Comparison of ENCODE assay signal across 24 cellular contexts in genomic region chr12:104374806-104375205, GRCh38.
DNase-seq lines count a peak whose midpoint lies in the region; ATAC-seq, FAIRE-seq and TF ChIP-seq lines count a peak whose summit lies in the region.
"Had no signal": no experiment of that assay in that cellular context is flagged by ENCODE, and none has a peak within 500 bp of the region (broad histone marks: within the 10 kb centered on the region; RNA-seq: fewer than 3 reads in every experiment).

No MANE protein-coding gene starts in this region.

- peaks cover 4% of the 10 kb centered on the region for H3K27me3 Mint-ChIP-seq in activated CD8-positive, alpha-beta memory T cell treated with anti-CD3 and anti-CD28 coated beads, Interleukin-2, amount 10 ng/mL, durations not matched to agents 7 days and 5 days
- H3K27me3 Mint-ChIP-seq in activated CD4-positive, alpha-beta T cell treated with anti-CD3 and anti-CD28 coated beads, Interleukin-2, amount 10 ng/mL, durations not matched to agents 24 days and 14 days = peaks cover 4% of the 10 kb centered on the region
- H3K27me3 Mint-ChIP-seq: B cell had no signal

- no peak overlapping the region for H2BK5ac ChIP-seq in H1 (ENCODE audit: low read depth, low read length)
- no peak overlapping the region for H2BK5ac ChIP-seq in mesenchymal stem cell (ENCODE audit: low read depth, low read length, poor library complexity, severe bottlenecking)

- H2BK15ac ChIP-seq in H1 (ENCODE audit: low read length) (no peak overlapping the region), mesenchymal stem cell (ENCODE audit: low read depth, poor library complexity, severe bottlenecking) (no peak overlapping the region)

- no peak for FAIRE-seq in H1 (lab: Jason Lieb, UNC)
- FAIRE-seq: A204.1, GM12878, GM19239, H54 had no signal

- no peaks in the 10 kb centered on the region for H4K20me1 ChIP-seq in PC-3 (ENCODE audit: low read length)
- no peaks in the 10 kb centered on the region for H4K20me1 ChIP-seq in H1 (replicated peaks in 1 of 2; ENCODE audit: control insufficient read depth in 1 of 2, insufficient read depth in 2 of 2, low read length in 2 of 2)
- H4K20me1 ChIP-seq: BLaER1 had no signal

- H2BK12ac ChIP-seq in H1 (ENCODE audit: low read depth, low read length) = peak overlapping the region; percentile 77; the same call in 1 of the 2 replicates
- H2BK12ac ChIP-seq in mesenchymal stem cell (ENCODE audit: low read length in 2 of 2) = no peak overlapping the region

- H4K91ac ChIP-seq in H1 (replicated peaks; ENCODE audit: insufficient read length, low read length) (no peak overlapping the region), mesenchymal stem cell (ENCODE audit: low read length) (no peak overlapping the region)

- H3K4me3 Mint-ChIP-seq in activated CD8-positive, alpha-beta memory T cell treated with anti-CD3 and anti-CD28 coated beads, Interleukin-2, amount 10 ng/mL, durations not matched to agents 7 days and 5 days = no peak overlapping the region
- no peak overlapping the region for H3K4me3 Mint-ChIP-seq in activated CD4-positive, alpha-beta T cell treated with anti-CD3 and anti-CD28 coated beads, Interleukin-2, amount 10 ng/mL, durations not matched to agents 24 days and 14 days
- H3K4me3 Mint-ChIP-seq: B cell; CD4-positive, CD25-positive, alpha-beta regulatory T cell; CD8-positive, alpha-beta T cell; GM23338 had no signal

- no peaks in the 10 kb centered on the region for H3K9me2 ChIP-seq in PC-3 (replicated peaks; ENCODE audit: low read length)

- H2BK120ac ChIP-seq in H1 (replicated peaks; ENCODE audit: low read depth, low read length) (no peak overlapping the region), mesenchymal stem cell (ENCODE audit: low read depth, low read length) (no peak overlapping the region)

- peaks cover under 1% of the 10 kb centered on the region; the same call in 1 of the 2 replicates for H3K36me3 ChIP-seq in PC-3 (ENCODE audit: low read depth, low read length)
- no peaks in the 10 kb centered on the region for H3K36me3 ChIP-seq in H1 (ENCODE audit: control insufficient read depth in 2 of 4, insufficient read depth in 4 of 4, low read length in 3 of 4)
- no peaks in the 10 kb centered on the region for H3K36me3 ChIP-seq in mesenchymal stem cell (ENCODE audit: control insufficient read depth in 1 of 2, insufficient read depth in 2 of 2, low read depth in 1 of 2, low read length in 2 of 2)
- H3K36me3 ChIP-seq: BLaER1, HAP-1 had no signal

- no peak overlapping the region for H3K4ac ChIP-seq in H1 (replicated peaks; ENCODE audit: insufficient read length, low read depth, low read length)
- H3K4ac ChIP-seq in mesenchymal stem cell (ENCODE audit: low read depth in 1 of 2, low read length in 2 of 2) = no peak overlapping the region

- H3K4me3 ChIP-seq in PC-3 (ENCODE audit: low read length) = no peak overlapping the region
- no peak overlapping the region for H3K4me3 ChIP-seq in H1 (ENCODE audit: extremely low read depth in 1 of 4, insufficient read depth in 2 of 4, low read depth in 3 of 4, low read length in 4 of 4)
- H3K4me3 ChIP-seq in mesenchymal stem cell (ENCODE audit: insufficient read depth in 1 of 2, low read depth in 1 of 2, low read length in 2 of 2) = no peak overlapping the region
- H3K4me3 ChIP-seq: BLaER1, GM12878, GM23338, HAP-1 had no signal

- no peak for ATAC-seq in activated CD8-positive, alpha-beta memory T cell treated with anti-CD3 and anti-CD28 coated beads, Interleukin-2, amount 10 ng/mL, durations not matched to agents 7 days and 5 days
- no peak for ATAC-seq in PC-3
- ATAC-seq in HG03378 (IDR thresholded peaks at IDR 0.05; ENCODE audit: unreplicated experiment) = no peak
- ATAC-seq: CD8-positive, alpha-beta T cell; GM12878; GM23338 had no signal

- TF ChIP-seq RAD21 in H1 (IDR thresholded peaks at IDR 0.05 in 1 of 2, conservative IDR thresholded peaks at IDR 0.05 in 1 of 2; ENCODE audit: low read depth in 2 of 2, low read length in 2 of 2) = no peak

- peak overlapping the region; percentile 42; the same call in 1 of the 2 replicates for H3K4me2 ChIP-seq in PC-3 (ENCODE audit: low read length)
- no peak overlapping the region for H3K4me2 ChIP-seq in H1 (ENCODE audit: insufficient read depth in 1 of 2, low read depth in 2 of 2, low read length in 2 of 2)
- no peak overlapping the region for H3K4me2 ChIP-seq in mesenchymal stem cell (ENCODE audit: low read length, poor library complexity, severe bottlenecking)
- H3K4me2 ChIP-seq: BLaER1, GM23338 had no signal

- H3K79me2 ChIP-seq in PC-3 (ENCODE audit: low read length) = no peaks in the 10 kb centered on the region
- H3K79me2 ChIP-seq in H1 (ENCODE audit: control insufficient read depth in 1 of 2, insufficient read depth in 2 of 2, low read length in 2 of 2) = no peaks in the 10 kb centered on the region

- H3K9me3 ChIP-seq in PC-3 (ENCODE audit: low read length) (no peaks in the 10 kb centered on the region), H1 (ENCODE audit: insufficient read depth in 2 of 2, low read depth in 1 of 2, low read length in 1 of 2) (peaks cover 2 to 4% of the 10 kb centered on the region in 2 experiments), mesenchymal stem cell (ENCODE audit: control insufficient read depth, low read length) (peaks cover 2% of the 10 kb centered on the region)
- H3K9me3 ChIP-seq: Caco-2 had no signal

- H3K23ac ChIP-seq in H1 (ENCODE audit: insufficient read length) (no peak overlapping the region), mesenchymal stem cell (ENCODE audit: low read length in 2 of 2) (no peak overlapping the region)

- CTCF ChIA-PET in activated CD8-positive, alpha-beta memory T cell treated with anti-CD3 and anti-CD28 coated beads, Interleukin-2, amount 10 ng/mL, durations not matched to agents 7 days and 5 days (lab: Charles Lee) = interaction anchor here (1.1 kb wide), 1 partner anchor 583 kb away, joined by 3 read pairs; the partner anchor contains the start of gene SLC41A2
- CTCF ChIA-PET in PC-3 (lab: Charles Lee) (no interaction called here), H1 (lab: Charles Lee; ENCODE audit: partially characterized antibody) (interaction anchor here (1.0 to 1.3 kb wide), 2 partner anchors 11 to 17 kb away, joined by 3 read pairs; no protein-coding TSS in a partner anchor)

- H3K4me1 ChIP-seq in PC-3 (ENCODE audit: insufficient read depth, low read length) (peaks cover 72% of the 10 kb centered on the region), H1 (replicated peaks in 1 of 4; ENCODE audit: control insufficient read depth in 3 of 4, insufficient read depth in 4 of 4, low read length in 3 of 4) (peaks cover 6 to 19% (median 14%) of the 10 kb centered on the region in 4 experiments; a peak in 6 of 7 replicates), mesenchymal stem cell (ENCODE audit: control insufficient read depth, insufficient read depth, low read depth, low read length) (peaks cover 6% of the 10 kb centered on the region)
- H3K4me1 ChIP-seq: Caco-2, HAP-1 had no signal

- H4K8ac ChIP-seq in H1 (ENCODE audit: extremely low read depth, insufficient read depth, low read length) = no peak overlapping the region
- H4K8ac ChIP-seq in mesenchymal stem cell (ENCODE audit: low read length) = peak overlapping the region; percentile 65

- H3K27ac Mint-ChIP-seq in activated CD8-positive, alpha-beta memory T cell treated with anti-CD3 and anti-CD28 coated beads, Interleukin-2, amount 10 ng/mL, durations not matched to agents 7 days and 5 days = no peak overlapping the region
- H3K27ac Mint-ChIP-seq in activated CD4-positive, alpha-beta T cell treated with anti-CD3 and anti-CD28 coated beads, Interleukin-2, amount 10 ng/mL, durations not matched to agents 24 days and 14 days = no peak overlapping the region
- H3K27ac Mint-ChIP-seq: B cell; CD4-positive, CD25-positive, alpha-beta regulatory T cell; CD8-positive, alpha-beta T cell; GM23338 had no signal

- H3K79me1 ChIP-seq in H1 (ENCODE audit: low read depth, low read length) (no peaks in the 10 kb centered on the region), mesenchymal stem cell (replicated peaks; ENCODE audit: low read length, poor library complexity, severe bottlenecking) (no peaks in the 10 kb centered on the region)

- H3K56ac ChIP-seq in H1 (replicated peaks; ENCODE audit: insufficient read length, low read depth, low read length) = no peak overlapping the region

- 0 out of 2 replicates have a peak overlapping the region, but pooled peaks have one; percentile 10 for H2AK5ac ChIP-seq in H1 (ENCODE audit: low read depth, low read length)
- H2AK5ac ChIP-seq in mesenchymal stem cell (ENCODE audit: low read length, severe bottlenecking) = no peak overlapping the region

- DNase-seq in activated CD8-positive, alpha-beta memory T cell treated with anti-CD3 and anti-CD28 coated beads, Interleukin-2, amount 10 ng/mL, durations not matched to agents 7 days and 5 days = peak; percentile 30
- DNase-seq in activated CD8-positive, alpha-beta memory T cell treated with anti-CD3 and anti-CD28 coated beads, Interleukin-2, amount 50 U/mL, for 4 hours = no peak
- no peak for DNase-seq in PC-3
- no peak for DNase-seq in H1 (ENCODE audit: low read depth in 1 of 2, low spot score in 2 of 2)
- no peak for DNase-seq in mesenchymal stem cell
- DNase-seq in foreskin melanocyte = no peak
- DNase-seq in activated CD4-positive, alpha-beta T cell treated with anti-CD3 and anti-CD28 coated beads, Interleukin-2, amount 10 ng/mL, durations not matched to agents 24 days and 14 days = no peak
- DNase-seq: Caco-2; CD4-positive, CD25-positive, alpha-beta regulatory T cell; CD8-positive, alpha-beta T cell; DMS153; DND-41; GDM1 had no signal

- H3K4me1 Mint-ChIP-seq in activated CD8-positive, alpha-beta memory T cell treated with anti-CD3 and anti-CD28 coated beads, Interleukin-2, amount 10 ng/mL, durations not matched to agents 7 days and 5 days = peaks cover 18% of the 10 kb centered on the region
- peaks cover 11% of the 10 kb centered on the region for H3K4me1 Mint-ChIP-seq in activated CD4-positive, alpha-beta T cell treated with anti-CD3 and anti-CD28 coated beads, Interleukin-2, amount 10 ng/mL, durations not matched to agents 24 days and 14 days

- no peak for TF ChIP-seq EP300 in H1 (IDR thresholded peaks at IDR 0.05; ENCODE audit: borderline replicate concordance in 1 of 2, low read depth in 2 of 2, low read length in 2 of 2)

- H4K5ac ChIP-seq in H1 (ENCODE audit: insufficient read length, low read depth, low read length) = no peak overlapping the region

- no peak for TF ChIP-seq POLR2A in H1 (IDR thresholded peaks at IDR 0.05; ENCODE audit: control extremely low read depth in 1 of 2, low read depth in 2 of 2, low read length in 2 of 2)

- POLR2A ChIA-PET in PC-3 (lab: Charles Lee; ENCODE audit: unreplicated experiment) = interaction anchor here (0.6 kb wide), 1 partner anchor 148 kb away, joined by 4 read pairs; no protein-coding TSS in a partner anchor
- POLR2A ChIA-PET in H1 (lab: Charles Lee; ENCODE audit: partially characterized antibody) = no interaction called here

- peaks cover 2% of the 10 kb centered on the region for H3K36me3 Mint-ChIP-seq in activated CD8-positive, alpha-beta memory T cell treated with anti-CD3 and anti-CD28 coated beads, Interleukin-2, amount 10 ng/mL, durations not matched to agents 7 days and 5 days
- no peaks in the 10 kb centered on the region for H3K36me3 Mint-ChIP-seq in activated CD4-positive, alpha-beta T cell treated with anti-CD3 and anti-CD28 coated beads, Interleukin-2, amount 10 ng/mL, durations not matched to agents 24 days and 14 days (ENCODE audit: low read depth)
- H3K36me3 Mint-ChIP-seq: CD4-positive, CD25-positive, alpha-beta regulatory T cell; CD8-positive, alpha-beta T cell had no signal

- no peak overlapping the region for H2BK20ac ChIP-seq in H1 (ENCODE audit: low read length)

- H3K18ac ChIP-seq in H1 (ENCODE audit: extremely low read depth, low read length) (no peak overlapping the region), mesenchymal stem cell (ENCODE audit: low read depth in 1 of 2, low read length in 2 of 2) (no peak overlapping the region)

- TF ChIP-seq CTCF in PC-3 (conservative IDR thresholded peaks at IDR 0.05; ENCODE audit: low read depth, low read length) (no peak), H1 (IDR thresholded peaks at IDR 0.05; ENCODE audit: control extremely low read depth in 1 of 3, insufficient read depth in 1 of 3, low read depth in 1 of 3, low read length in 3 of 3) (no peak)

- no TSS peak for BruUV-seq in PC-3 (replicated peaks; lab: Mats Ljungman, UMichigan)

- H3K9ac ChIP-seq in PC-3 (ENCODE audit: low read length) (no peak overlapping the region), H1 (replicated peaks in 1 of 4; ENCODE audit: extremely low read depth in 1 of 4, low read depth in 3 of 4, low read length in 3 of 4) (no peak overlapping the region), mesenchymal stem cell (ENCODE audit: low read length) (no peak overlapping the region)
- H3K9ac ChIP-seq: BLaER1 had no signal

- H2AFZ ChIP-seq in PC-3 (ENCODE audit: low read length) = no peak overlapping the region
- H2AFZ ChIP-seq in H1 (ENCODE audit: low read length) = no peak overlapping the region
- H2AFZ ChIP-seq in mesenchymal stem cell (ENCODE audit: low read depth, low read length) = no peak overlapping the region
- H2AFZ ChIP-seq: GM23338 had no signal

- no peaks in the 10 kb centered on the region for H3K9me3 Mint-ChIP-seq in activated CD8-positive, alpha-beta memory T cell treated with anti-CD3 and anti-CD28 coated beads, Interleukin-2, amount 10 ng/mL, durations not matched to agents 7 days and 5 days (ENCODE audit: low read depth)
- H3K9me3 Mint-ChIP-seq in activated CD4-positive, alpha-beta T cell treated with anti-CD3 and anti-CD28 coated beads, Interleukin-2, amount 10 ng/mL, durations not matched to agents 24 days and 14 days = no peaks in the 10 kb centered on the region

- no peak overlapping the region for H3K14ac ChIP-seq in H1 (ENCODE audit: insufficient read length)
- no peak overlapping the region for H3K14ac ChIP-seq in mesenchymal stem cell (ENCODE audit: low read length in 2 of 2)

- H3K27me3 ChIP-seq in PC-3 (ENCODE audit: low read length) = no peaks in the 10 kb centered on the region
- H3K27me3 ChIP-seq in H1 (replicated peaks in 1 of 4; ENCODE audit: control insufficient read depth in 3 of 4, extremely low read depth in 1 of 4, insufficient read depth in 3 of 4, low read length in 3 of 4) = no peaks in the 10 kb centered on the region
- no peaks in the 10 kb centered on the region for H3K27me3 ChIP-seq in mesenchymal stem cell (ENCODE audit: control insufficient read depth in 1 of 2, insufficient read depth in 1 of 2, low read length in 2 of 2)
- H3K27me3 ChIP-seq: BLaER1 had no signal

- intact Hi-C loops in PC-3 (cut with micrococcal nuclease) = loop anchor here (1.0 to 10.0 kb wide), 4 partner anchors 173 to 730 kb away; partner anchors contain the start of gene WASHC4
- intact Hi-C loops in activated CD4-positive, alpha-beta T cell treated with anti-CD3 and anti-CD28 coated beads, Interleukin-2, amount 10 ng/mL, durations not matched to agents 24 days and 14 days (cut with micrococcal nuclease) = no loop called here

- H3K23me2 ChIP-seq in H1 (ENCODE audit: low read depth, low read length) = no peaks in the 10 kb centered on the region; the same call in 1 of the 2 replicates

- peaks cover 5% of the 10 kb centered on the region for H3F3A ChIP-seq in PC-3 (ENCODE audit: low read length, unreplicated experiment)

- 79% methylated on average over 5 of the region's 6 CpGs; no CpG with 5 or more reads in 1 of the 2 experiments for WGBS in H1 (ENCODE audit: extremely low coverage in 1 of 2, insufficient coverage in 1 of 2, insufficient read length in 1 of 2, insufficient replicate concordance in 2 of 2, low coverage in 1 of 2, low lambda C conversion rate in 2 of 2, missing lambda C conversion rate in 1 of 2), 2 experiments
- 82% methylated on average over 5 of the region's 6 CpGs for WGBS in mesenchymal stem cell

- H3K27ac ChIP-seq in PC-3 (ENCODE audit: low read length) (no peak overlapping the region), H1 (ENCODE audit: low read depth, low read length) (no peak overlapping the region), mesenchymal stem cell (ENCODE audit: low read length, poor library complexity, severe bottlenecking) (no peak overlapping the region)
- H3K27ac ChIP-seq: 22Rv1, BLaER1, C4-2B had no signal
